7 cellular contexts compared by ENCODE assay signal in the genomic region with DNA sequence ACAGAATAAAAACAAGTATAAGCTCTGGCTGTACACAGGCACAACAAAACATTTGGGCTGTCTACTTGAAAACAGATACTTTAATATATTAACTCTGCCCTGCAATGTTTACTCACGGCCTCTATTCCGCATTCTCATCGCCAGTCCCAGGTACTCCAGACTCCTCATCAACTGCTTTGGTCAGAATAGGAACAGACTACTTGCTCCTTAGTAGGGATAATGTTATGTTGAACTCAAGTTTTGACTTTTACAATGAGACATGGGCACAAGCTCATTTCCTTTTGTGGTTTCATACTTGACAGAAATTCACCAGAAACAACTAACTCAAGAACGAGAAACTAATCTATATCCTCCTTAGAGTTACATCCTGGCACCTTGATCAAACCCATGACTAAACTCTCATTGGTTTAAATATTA.
A peak's percentile ranks its signal among the peaks of the same experiment; 100 is the strongest.
DNase-seq lines count a peak whose midpoint lies in the region; ATAC-seq and TF ChIP-seq lines count a peak whose summit lies in the region.

No MANE protein-coding gene starts in this region.

- H3K4ac ChIP-seq in H9 (ENCODE audit: low read depth, low read length) = no peak overlapping the region

- H3K18ac ChIP-seq in H9 (ENCODE audit: insufficient read length, low read depth, low read length) = no peak overlapping the region

- in situ Hi-C loops in ACHN (cut with HindIII; ENCODE audit: low pct_ligation_motif_present, low pct_unique_long_range_greater_than_20kb, low sequenced_read_pairs) = no loop called here

- no peak overlapping the region for H2BK12ac ChIP-seq in H9 (ENCODE audit: insufficient read length, low read depth, low read length)

- no peak overlapping the region for H2BK20ac ChIP-seq in H9 (ENCODE audit: low read depth, low read length, poor library complexity, severe bottlenecking)

- no peak overlapping the region for H3K4me2 ChIP-seq in H9 (ENCODE audit: insufficient read depth, insufficient read length, low read length)

- no peak overlapping the region for H3K27ac ChIP-seq in H9 (ENCODE audit: insufficient read length, low read depth, low read length)

- H3K9ac ChIP-seq in H9 (ENCODE audit: extremely low read depth, insufficient read length, low read length) = no peak overlapping the region

- H3K4me1 Mint-ChIP-seq in natural killer cell treated with Interleukin-12 subunit alpha and Interleukin-12 subunit beta and Interleukin-15 and Interleukin-18, amount 100 ng/mL, for 72 hours (ENCODE audit: low read depth in 2 of 2) = peaks cover 36 to 75% of the 10 kb centered on the region in 2 donors
- no peaks in the 10 kb centered on the region for H3K4me1 Mint-ChIP-seq in H9

- H3K27me3 ChIP-seq in H9 (ENCODE audit: insufficient read depth, low read length) = no peaks in the 10 kb centered on the region

- H4K20me1 ChIP-seq in H9 (ENCODE audit: control insufficient read depth, insufficient read depth, insufficient read length) = no peaks in the 10 kb centered on the region

- no peak overlapping the region for H4K5ac ChIP-seq in H9 (ENCODE audit: insufficient read length, low read depth, low read length)

- DNase-seq in NCI-H2107 (lab: John Stamatoyannopoulos, UW) = peak; percentile 0
- no peak for DNase-seq in natural killer cell treated with Interleukin-12 subunit alpha and Interleukin-12 subunit beta and Interleukin-15 and Interleukin-18, amount 100 ng/mL, for 72 hours (ENCODE audit: low spot score)
- no peak for DNase-seq in OCI-M2 (lab: John Stamatoyannopoulos, UW; ENCODE audit: unreplicated experiment)
- no peak for DNase-seq in H9
- no peak for DNase-seq in ACHN

- H3K79me1 ChIP-seq in H9 (ENCODE audit: insufficient read depth, low read depth, low read length, poor library complexity, severe bottlenecking) = no peaks in the 10 kb centered on the region

- no peak overlapping the region for H4K8ac ChIP-seq in H9 (replicated peaks; ENCODE audit: insufficient read length, low read depth, low read length)

- no peak overlapping the region for H3T11ph ChIP-seq in H9 (ENCODE audit: low read length)

- ATAC-seq in GM19023 (IDR thresholded peaks at IDR 0.05; ENCODE audit: unreplicated experiment) = peak; percentile 51
- ATAC-seq in HG02610 (IDR thresholded peaks at IDR 0.05; ENCODE audit: unreplicated experiment) = peak; percentile 77
- ATAC-seq in natural killer cell treated with Interleukin-12 subunit alpha and Interleukin-12 subunit beta and Interleukin-15 and Interleukin-18, amount 100 ng/mL, for 72 hours = peak; percentile 67 to 80

- H3K23ac ChIP-seq in H9 (ENCODE audit: insufficient read length, low read depth, low read length) = no peak overlapping the region

- no peaks in the 10 kb centered on the region for H3K4me1 ChIP-seq in H9 (ENCODE audit: insufficient read depth, low read length)

- no peak overlapping the region for H2BK5ac ChIP-seq in H9 (ENCODE audit: insufficient read length, low read length)

- no peak overlapping the region for H4K91ac ChIP-seq in H9 (ENCODE audit: insufficient read length, low read depth, low read length)

- H3K56ac ChIP-seq in H9 (ENCODE audit: insufficient read length, low read depth, low read length) = no peak overlapping the region

- no peaks in the 10 kb centered on the region for H3K23me2 ChIP-seq in H9 (ENCODE audit: insufficient read length, low read depth, low read length, poor library complexity, severe bottlenecking)

- no CpG with 5 or more reads among the region's 4 CpGs for WGBS in H9 (ENCODE audit: extremely low coverage, insufficient read length, low lambda C conversion rate)

- no peak overlapping the region for H2BK120ac ChIP-seq in H9 (ENCODE audit: low read depth, low read length, poor library complexity, severe bottlenecking)

- H3K27ac Mint-ChIP-seq in natural killer cell treated with Interleukin-12 subunit alpha and Interleukin-12 subunit beta and Interleukin-15 and Interleukin-18, amount 100 ng/mL, for 72 hours = peak overlapping the region; percentile 97 to 98
- H3K27ac Mint-ChIP-seq in H9 = no peak overlapping the region

- H3K36me3 Mint-ChIP-seq in natural killer cell treated with Interleukin-12 subunit alpha and Interleukin-12 subunit beta and Interleukin-15 and Interleukin-18, amount 100 ng/mL, for 72 hours = peaks cover 13% of the 10 kb centered on the region
- H3K36me3 Mint-ChIP-seq in H9 (ENCODE audit: insufficient read depth in 1 of 3, low read depth in 3 of 3) = no peaks in the 10 kb centered on the region

- H2AK5ac ChIP-seq in H9 (ENCODE audit: insufficient read length, low read length) = no peak overlapping the region

- H2BK15ac ChIP-seq in H9 (ENCODE audit: low read depth, low read length) = no peak overlapping the region

- TF ChIP-seq CTCF in H9 (conservative IDR thresholded peaks at IDR 0.05) = no peak

- H3K4me3 Mint-ChIP-seq in natural killer cell treated with Interleukin-12 subunit alpha and Interleukin-12 subunit beta and Interleukin-15 and Interleukin-18, amount 100 ng/mL, for 72 hours = peak overlapping the region; percentile 92
- H3K4me3 Mint-ChIP-seq in H9 = no peak overlapping the region

- H3K9me3 ChIP-seq in H9 (ENCODE audit: control insufficient read depth, low read depth, low read length) = no peaks in the 10 kb centered on the region

- H2AFZ ChIP-seq in H9 (ENCODE audit: low read length) = no peak overlapping the region

- no peaks in the 10 kb centered on the region for H3K79me2 ChIP-seq in H9 (ENCODE audit: insufficient read depth, low read length)

- no peaks in the 10 kb centered on the region for H3K9me3 Mint-ChIP-seq in natural killer cell treated with Interleukin-12 subunit alpha and Interleukin-12 subunit beta and Interleukin-15 and Interleukin-18, amount 100 ng/mL, for 72 hours
- H3K9me3 Mint-ChIP-seq in H9 = no peaks in the 10 kb centered on the region

- no peaks in the 10 kb centered on the region for H3K27me3 Mint-ChIP-seq in natural killer cell treated with Interleukin-12 subunit alpha and Interleukin-12 subunit beta and Interleukin-15 and Interleukin-18, amount 100 ng/mL, for 72 hours
- H3K27me3 Mint-ChIP-seq in H9 (ENCODE audit: low read depth) = no peaks in the 10 kb centered on the region

- no peak overlapping the region for H3K14ac ChIP-seq in H9 (ENCODE audit: insufficient read depth, low read length)

Comparison
In these comparisons a context has a peak if more than half of its experiments do, and no peak if none do; other contexts are left out.
1. H3K27ac Mint-ChIP-seq: peak in natural killer cell treated with Interleukin-12 subunit alpha and Interleukin-12 subunit beta and Interleukin-15 and Interleukin-18, amount 100 ng/mL, for 72 hours (2 of 2); none in H9 (0 of 3).
2. Peak in every context shown above with its lines, with median percentiles within 50 percentile points of each other: ATAC-seq.